In the genomic region with DNA sequence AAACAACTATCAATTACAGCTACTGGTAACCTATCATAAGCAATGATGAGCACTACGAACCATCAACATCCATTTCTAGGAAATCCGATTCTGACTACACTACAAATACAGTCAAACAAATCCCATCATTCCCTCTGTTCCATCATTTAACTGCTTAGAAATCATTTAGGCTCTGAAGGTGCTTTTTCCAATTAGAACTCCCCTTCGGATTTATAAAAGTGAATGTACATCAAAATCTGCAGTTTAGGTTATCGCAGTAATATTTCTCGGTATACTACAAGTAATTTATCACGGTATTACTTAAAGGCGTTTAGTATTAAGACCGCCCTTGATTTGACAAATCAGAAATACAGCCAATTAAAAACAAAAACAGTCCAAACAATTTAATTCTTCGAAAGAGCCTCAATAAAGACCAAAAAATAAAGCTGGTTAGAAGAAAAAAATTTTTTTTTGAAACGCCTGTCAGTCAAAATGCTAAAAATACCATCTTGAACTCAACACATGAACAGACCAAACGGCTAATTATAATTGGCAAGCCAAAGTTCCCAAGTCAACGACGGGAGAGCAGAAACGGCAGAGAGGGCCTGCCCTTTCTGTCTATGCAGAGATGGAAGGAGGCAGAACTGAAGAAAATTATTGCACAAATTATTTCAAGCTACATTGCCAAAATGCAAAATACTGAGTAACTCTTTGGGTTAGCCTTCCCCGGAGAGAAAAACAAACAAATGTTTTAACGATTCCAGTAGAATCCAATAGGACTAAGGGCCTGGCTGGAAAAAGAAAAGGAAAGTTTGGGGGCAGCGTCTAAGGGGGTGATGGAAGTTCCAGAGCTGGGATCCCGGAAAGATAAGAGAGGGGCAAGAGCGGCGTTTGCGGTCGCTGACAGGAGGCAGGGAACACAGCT, we compare ENCODE assay signal across 8 cellular contexts. TPM values are rescaled to one million over a fixed set of nuclear protein-coding genes. Genes with fewer than 3 reads are reported as not detected.
A peak's percentile ranks its signal among the peaks of the same experiment; 100 is the strongest.
DNase-seq lines count a peak whose midpoint lies in the region; ATAC-seq and TF ChIP-seq lines count a peak whose summit lies in the region.

No MANE protein-coding gene starts in this region.

- H3K27ac ChIP-seq in foreskin keratinocyte (peak overlapping the region; percentile 87), neutrophil (peak overlapping the region; percentile 91)

- H3K9me3 ChIP-seq in neutrophil: no peaks in the 10 kb centered on the region

- DNase-seq in SKM-1 treated with dmso at 0.1 percent for 144 hours (lab: John Stamatoyannopoulos, UW; ENCODE audit: unreplicated experiment) (peak; percentile 11), SKM-1 (lab: John Stamatoyannopoulos, UW; ENCODE audit: unreplicated experiment) (no peak), NCI-H1105 (lab: John Stamatoyannopoulos, UW) (peak; percentile 26), foreskin keratinocyte (peak in 1 of 2 donors; percentile 47)
- no peak for DNase-seq in stimulated activated CD4-positive, alpha-beta T cell treated with anti-CD3 and anti-CD28 coated beads, Interleukin-15, amount 100 ng/mL, for 24 hours

- TF ChIP-seq CTCF in WI38 (IDR thresholded peaks at IDR 0.05; ENCODE audit: low read depth, low read length): no peak
- no peak for TF ChIP-seq CTCF in foreskin keratinocyte (conservative IDR thresholded peaks at IDR 0.05)
- no peak for TF ChIP-seq CTCF in neutrophil (IDR thresholded peaks at IDR 0.05)

- ATAC-seq in foreskin keratinocyte (no peak), HG02973 (IDR thresholded peaks at IDR 0.05; ENCODE audit: unreplicated experiment) (no peak)

- H3K27me3 ChIP-seq in foreskin keratinocyte (no peaks in the 10 kb centered on the region), neutrophil (no peaks in the 10 kb centered on the region)

- H3K4me1 ChIP-seq in foreskin keratinocyte: peaks cover 17% of the 10 kb centered on the region
- peaks cover 53 to 55% of the 10 kb centered on the region in 2 experiments for H3K4me1 ChIP-seq in neutrophil (ENCODE audit: control insufficient read depth in 1 of 2, insufficient read depth in 1 of 2, low read depth in 1 of 2, low read length in 1 of 2)

- no peaks in the 10 kb centered on the region for H3K36me3 ChIP-seq in neutrophil

- H3K4me3 ChIP-seq in WI38 (ENCODE audit: low read depth, low read length) (peak overlapping the region; percentile 84), neutrophil (ENCODE audit: low read depth in 1 of 2, low read length in 1 of 2) (peak overlapping the region; percentile 74 to 77)

RNA-seq across cellular contexts. Expression of gene VPS54, which starts 1.2 kb away (rescaled TPM):
- total RNA-seq in foreskin keratinocyte: 23.0 and 26.3 TPM in 2 replicates
- 10.8 and 15.0 TPM in 2 replicates for polyA plus RNA-seq in foreskin keratinocyte

Comparison
In these comparisons a context has a peak if more than half of its experiments do, and no peak if none do; other contexts are left out.
1. DNase-seq: peak in SKM-1 treated with dmso at 0.1 percent for 144 hours (single experiment) and NCI-H1105 (single experiment); none in SKM-1 (single experiment) and stimulated activated CD4-positive, alpha-beta T cell treated with anti-CD3 and anti-CD28 coated beads, Interleukin-15, amount 100 ng/mL, for 24 hours (single experiment).